ENCODE assay signal across 14 cellular contexts in the genomic region with DNA sequence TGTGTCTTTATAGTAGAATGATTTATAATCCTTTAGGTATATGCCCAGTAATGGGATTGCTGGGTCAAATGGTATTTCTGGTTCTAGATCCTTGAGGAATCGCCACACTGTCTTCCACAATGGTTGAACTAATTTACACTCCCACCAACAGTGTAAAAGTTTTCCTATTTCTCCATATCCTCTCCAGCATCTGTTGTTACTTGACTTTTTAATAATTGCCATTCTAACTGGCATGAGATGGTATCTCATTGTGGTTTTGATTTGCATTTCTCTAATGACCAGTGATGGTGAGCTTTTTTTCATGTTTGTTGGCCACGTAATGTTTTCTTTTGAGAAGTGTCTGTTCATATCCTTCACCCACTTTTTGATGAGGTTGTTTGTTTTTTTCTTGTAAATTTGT. TPM values are rescaled to one million over a fixed set of nuclear protein-coding genes. Genes with fewer than 3 reads are reported as not detected.
"Had no signal": no experiment of that assay in that cellular context is flagged by ENCODE, and none has a peak within 500 bp of the region (broad histone marks: within the 10 kb centered on the region; RNA-seq: fewer than 3 reads in every experiment).

No MANE protein-coding gene starts in this region.

RNA-seq across cellular contexts. Expression of a gene that starts 14.9 kb away (rescaled TPM):
- total RNA-seq: activated B cell treated with CpG ODN at 0.5 μM for 24 hours; activated CD4-positive, alpha-beta memory T cell treated with anti-CD3 and anti-CD28 coated beads for 36 hours; activated CD4-positive, alpha-beta memory T cell treated with anti-CD3 and anti-CD28 coated beads, Interleukin-2, amount 10 ng/mL, durations not matched to agents 7 days and 5 days; activated CD4-positive, alpha-beta T cell treated with anti-CD3 and anti-CD28 coated beads for 36 hours; activated CD4-positive, alpha-beta T cell treated with anti-CD3 and anti-CD28 coated beads, Interleukin-2, amount 10 ng/mL, durations not matched to agents 24 days and 14 days; activated CD4-positive, alpha-beta T cell treated with anti-CD3 and anti-CD28 coated beads, Interleukin-2, amount 10 ng/mL, durations not matched to agents 7 days and 5 days; activated CD8-positive, alpha-beta memory T cell treated with anti-CD3 and anti-CD28 coated beads for 36 hours; activated CD8-positive, alpha-beta memory T cell treated with anti-CD3 and anti-CD28 coated beads, Interleukin-2, amount 10 ng/mL, durations not matched to agents 7 days and 5 days; activated CD8-positive, alpha-beta T cell treated with anti-CD3 and anti-CD28 coated beads for 36 hours; activated CD8-positive, alpha-beta T cell treated with anti-CD3 and anti-CD28 coated beads, Interleukin-2, amount 10 ng/mL, durations not matched to agents 7 days and 5 days; T-helper 1 cell treated with Interleukin-12 subunit alpha and Interleukin-12 subunit beta and Interleukin-4 antibody, amounts not matched to agents 30 ng/mL and 1 ng/mL, for 36 hours; T-helper 17 cell; T-helper 2 cell treated with Interferon-gamma antibody and Interleukin-4, amounts not matched to agents 100 ng/mL and 5 ng/mL, for 36 hours; WTC11 had no signal

RNA-seq across cellular contexts. Expression of a gene that starts 15.2 kb away (rescaled TPM):
- total RNA-seq: activated B cell treated with CpG ODN at 0.5 μM for 24 hours; activated CD4-positive, alpha-beta memory T cell treated with anti-CD3 and anti-CD28 coated beads for 36 hours; activated CD4-positive, alpha-beta memory T cell treated with anti-CD3 and anti-CD28 coated beads, Interleukin-2, amount 10 ng/mL, durations not matched to agents 7 days and 5 days; activated CD4-positive, alpha-beta T cell treated with anti-CD3 and anti-CD28 coated beads for 36 hours; activated CD4-positive, alpha-beta T cell treated with anti-CD3 and anti-CD28 coated beads, Interleukin-2, amount 10 ng/mL, durations not matched to agents 24 days and 14 days; activated CD4-positive, alpha-beta T cell treated with anti-CD3 and anti-CD28 coated beads, Interleukin-2, amount 10 ng/mL, durations not matched to agents 7 days and 5 days; activated CD8-positive, alpha-beta memory T cell treated with anti-CD3 and anti-CD28 coated beads for 36 hours; activated CD8-positive, alpha-beta memory T cell treated with anti-CD3 and anti-CD28 coated beads, Interleukin-2, amount 10 ng/mL, durations not matched to agents 7 days and 5 days; activated CD8-positive, alpha-beta T cell treated with anti-CD3 and anti-CD28 coated beads for 36 hours; activated CD8-positive, alpha-beta T cell treated with anti-CD3 and anti-CD28 coated beads, Interleukin-2, amount 10 ng/mL, durations not matched to agents 7 days and 5 days; T-helper 1 cell treated with Interleukin-12 subunit alpha and Interleukin-12 subunit beta and Interleukin-4 antibody, amounts not matched to agents 30 ng/mL and 1 ng/mL, for 36 hours; T-helper 17 cell; T-helper 2 cell treated with Interferon-gamma antibody and Interleukin-4, amounts not matched to agents 100 ng/mL and 5 ng/mL, for 36 hours had no signal

RNA-seq across cellular contexts. Expression of a gene that starts 42.5 kb away (rescaled TPM):
- total RNA-seq: activated B cell treated with CpG ODN at 0.5 μM for 24 hours; activated CD4-positive, alpha-beta memory T cell treated with anti-CD3 and anti-CD28 coated beads for 36 hours; activated CD4-positive, alpha-beta memory T cell treated with anti-CD3 and anti-CD28 coated beads, Interleukin-2, amount 10 ng/mL, durations not matched to agents 7 days and 5 days; activated CD4-positive, alpha-beta T cell treated with anti-CD3 and anti-CD28 coated beads for 36 hours; activated CD4-positive, alpha-beta T cell treated with anti-CD3 and anti-CD28 coated beads, Interleukin-2, amount 10 ng/mL, durations not matched to agents 24 days and 14 days; activated CD4-positive, alpha-beta T cell treated with anti-CD3 and anti-CD28 coated beads, Interleukin-2, amount 10 ng/mL, durations not matched to agents 7 days and 5 days; activated CD8-positive, alpha-beta memory T cell treated with anti-CD3 and anti-CD28 coated beads for 36 hours; activated CD8-positive, alpha-beta memory T cell treated with anti-CD3 and anti-CD28 coated beads, Interleukin-2, amount 10 ng/mL, durations not matched to agents 7 days and 5 days; activated CD8-positive, alpha-beta T cell treated with anti-CD3 and anti-CD28 coated beads for 36 hours; activated CD8-positive, alpha-beta T cell treated with anti-CD3 and anti-CD28 coated beads, Interleukin-2, amount 10 ng/mL, durations not matched to agents 7 days and 5 days; T-helper 1 cell treated with Interleukin-12 subunit alpha and Interleukin-12 subunit beta and Interleukin-4 antibody, amounts not matched to agents 30 ng/mL and 1 ng/mL, for 36 hours; T-helper 17 cell; T-helper 2 cell treated with Interferon-gamma antibody and Interleukin-4, amounts not matched to agents 100 ng/mL and 5 ng/mL, for 36 hours; WTC11 had no signal
